Comparison of ENCODE assay signal across 2 cellular contexts in the genomic region with DNA sequence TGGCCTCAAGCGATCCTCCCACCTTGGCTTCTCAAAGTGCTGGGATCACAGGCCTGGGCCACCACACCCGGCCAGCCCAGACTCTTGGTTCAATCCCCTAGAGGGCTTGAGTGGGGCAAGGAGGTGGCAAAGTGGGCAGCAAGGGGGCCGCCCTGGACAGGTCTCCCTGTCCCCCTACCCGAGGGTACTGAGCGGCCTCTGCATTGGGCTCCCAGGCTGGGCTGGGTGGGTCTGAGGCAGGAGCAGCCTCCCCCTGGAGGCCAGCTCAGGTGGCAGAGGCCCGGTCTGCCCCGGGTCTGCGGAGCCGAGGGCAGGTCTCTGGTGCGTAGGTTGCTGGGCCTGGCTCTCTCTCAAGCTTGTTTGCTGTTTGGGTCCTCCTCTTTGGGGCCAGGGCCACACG.
TF ChIP-seq lines count a peak whose summit lies in the region.

No MANE protein-coding gene starts in this region.

TF ChIP-seq in K562, 482 proteins besides CTCF, POLR2A, EP300 and RAD21 (continues in another document):
- TF ChIP-seq, protein P1, sequence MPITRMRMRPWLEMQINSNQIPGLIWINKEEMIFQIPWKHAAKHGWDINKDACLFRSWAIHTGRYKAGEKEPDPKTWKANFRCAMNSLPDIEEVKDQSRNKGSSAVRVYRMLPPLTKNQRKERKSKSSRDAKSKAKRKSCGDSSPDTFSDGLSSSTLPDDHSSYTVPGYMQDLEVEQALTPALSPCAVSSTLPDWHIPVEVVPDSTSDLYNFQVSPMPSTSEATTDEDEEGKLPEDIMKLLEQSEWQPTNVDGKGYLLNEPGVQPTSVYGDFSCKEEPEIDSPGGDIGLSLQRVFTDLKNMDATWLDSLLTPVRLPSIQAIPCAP (CRISPR knock-in tag; IDR thresholded peaks at IDR 0.05; ENCODE audit: borderline replicate concordance): no peak
- TF ChIP-seq MCM2 (IDR thresholded peaks at IDR 0.05; ENCODE audit: low read depth) (no peak), BDP1 (IDR thresholded peaks at IDR 0.05; ENCODE audit: insufficient read depth, insufficient read length) (no peak), ZNF668 (CRISPR knock-in tag; IDR thresholded peaks at IDR 0.05) (no peak), NCOR1 (IDR thresholded peaks at IDR 0.05) (no peak), SMARCA5 (IDR thresholded peaks at IDR 0.05) (no peak), HEY1 (CRISPR knock-in tag; IDR thresholded peaks at IDR 0.05; ENCODE audit: borderline replicate concordance) (no peak), BHLHE40 (IDR thresholded peaks at IDR 0.05; ENCODE audit: low read length) (no peak), C11orf30 (IDR thresholded peaks at IDR 0.05; ENCODE audit: low read depth) (no peak), MEF2A (IDR thresholded peaks at IDR 0.05; ENCODE audit: control insufficient read depth, low read depth, low read length) (no peak), MTA1 (IDR thresholded peaks at IDR 0.05; ENCODE audit: borderline replicate concordance) (no peak), SP1 (CRISPR knock-in tag; IDR thresholded peaks at IDR 0.05) (no peak), L3MBTL2 (IDR thresholded peaks at IDR 0.05) (no peak), SIRT6 (IDR thresholded peaks at IDR 0.05; ENCODE audit: low read depth, low read length) (no peak), BRD4 (IDR thresholded peaks at IDR 0.05) (no peak), SRF (CRISPR knock-in tag; IDR thresholded peaks at IDR 0.05) (no peak), MYNN (IDR thresholded peaks at IDR 0.05) (no peak), MYNN (CRISPR knock-in tag; IDR thresholded peaks at IDR 0.05) (no peak), TEAD4 (IDR thresholded peaks at IDR 0.05; ENCODE audit: low read length) (no peak), TEAD4 (CRISPR knock-in tag; IDR thresholded peaks at IDR 0.05; ENCODE audit: borderline replicate concordance) (peak; percentile 73; the same call in 1 of the 2 replicates), HIVEP1 (CRISPR knock-in tag; IDR thresholded peaks at IDR 0.05) (no peak), MED1 (CRISPR knock-in tag; IDR thresholded peaks at IDR 0.05; ENCODE audit: borderline replicate concordance) (0 out of 2 replicates have a peak, but pooled peaks have one; percentile 42), HDGF (IDR thresholded peaks at IDR 0.05) (no peak), PRMT5 (CRISPR knock-in tag; IDR thresholded peaks at IDR 0.05) (0 out of 2 replicates have a peak, but pooled peaks have one; percentile 29)
- TF ChIP-seq, protein P2, sequence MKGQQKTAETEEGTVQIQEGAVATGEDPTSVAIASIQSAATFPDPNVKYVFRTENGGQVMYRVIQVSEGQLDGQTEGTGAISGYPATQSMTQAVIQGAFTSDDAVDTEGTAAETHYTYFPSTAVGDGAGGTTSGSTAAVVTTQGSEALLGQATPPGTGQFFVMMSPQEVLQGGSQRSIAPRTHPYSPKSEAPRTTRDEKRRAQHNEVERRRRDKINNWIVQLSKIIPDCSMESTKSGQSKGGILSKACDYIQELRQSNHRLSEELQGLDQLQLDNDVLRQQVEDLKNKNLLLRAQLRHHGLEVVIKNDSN (CRISPR knock-in tag; IDR thresholded peaks at IDR 0.05): peak; percentile 46
- TF ChIP-seq, protein P3, sequence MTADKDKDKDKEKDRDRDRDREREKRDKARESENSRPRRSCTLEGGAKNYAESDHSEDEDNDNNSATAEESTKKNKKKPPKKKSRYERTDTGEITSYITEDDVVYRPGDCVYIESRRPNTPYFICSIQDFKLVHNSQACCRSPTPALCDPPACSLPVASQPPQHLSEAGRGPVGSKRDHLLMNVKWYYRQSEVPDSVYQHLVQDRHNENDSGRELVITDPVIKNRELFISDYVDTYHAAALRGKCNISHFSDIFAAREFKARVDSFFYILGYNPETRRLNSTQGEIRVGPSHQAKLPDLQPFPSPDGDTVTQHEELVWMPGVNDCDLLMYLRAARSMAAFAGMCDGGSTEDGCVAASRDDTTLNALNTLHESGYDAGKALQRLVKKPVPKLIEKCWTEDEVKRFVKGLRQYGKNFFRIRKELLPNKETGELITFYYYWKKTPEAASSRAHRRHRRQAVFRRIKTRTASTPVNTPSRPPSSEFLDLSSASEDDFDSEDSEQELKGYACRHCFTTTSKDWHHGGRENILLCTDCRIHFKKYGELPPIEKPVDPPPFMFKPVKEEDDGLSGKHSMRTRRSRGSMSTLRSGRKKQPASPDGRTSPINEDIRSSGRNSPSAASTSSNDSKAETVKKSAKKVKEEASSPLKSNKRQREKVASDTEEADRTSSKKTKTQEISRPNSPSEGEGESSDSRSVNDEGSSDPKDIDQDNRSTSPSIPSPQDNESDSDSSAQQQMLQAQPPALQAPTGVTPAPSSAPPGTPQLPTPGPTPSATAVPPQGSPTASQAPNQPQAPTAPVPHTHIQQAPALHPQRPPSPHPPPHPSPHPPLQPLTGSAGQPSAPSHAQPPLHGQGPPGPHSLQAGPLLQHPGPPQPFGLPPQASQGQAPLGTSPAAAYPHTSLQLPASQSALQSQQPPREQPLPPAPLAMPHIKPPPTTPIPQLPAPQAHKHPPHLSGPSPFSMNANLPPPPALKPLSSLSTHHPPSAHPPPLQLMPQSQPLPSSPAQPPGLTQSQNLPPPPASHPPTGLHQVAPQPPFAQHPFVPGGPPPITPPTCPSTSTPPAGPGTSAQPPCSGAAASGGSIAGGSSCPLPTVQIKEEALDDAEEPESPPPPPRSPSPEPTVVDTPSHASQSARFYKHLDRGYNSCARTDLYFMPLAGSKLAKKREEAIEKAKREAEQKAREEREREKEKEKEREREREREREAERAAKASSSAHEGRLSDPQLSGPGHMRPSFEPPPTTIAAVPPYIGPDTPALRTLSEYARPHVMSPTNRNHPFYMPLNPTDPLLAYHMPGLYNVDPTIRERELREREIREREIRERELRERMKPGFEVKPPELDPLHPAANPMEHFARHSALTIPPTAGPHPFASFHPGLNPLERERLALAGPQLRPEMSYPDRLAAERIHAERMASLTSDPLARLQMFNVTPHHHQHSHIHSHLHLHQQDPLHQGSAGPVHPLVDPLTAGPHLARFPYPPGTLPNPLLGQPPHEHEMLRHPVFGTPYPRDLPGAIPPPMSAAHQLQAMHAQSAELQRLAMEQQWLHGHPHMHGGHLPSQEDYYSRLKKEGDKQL (CRISPR knock-in tag; IDR thresholded peaks at IDR 0.05; ENCODE audit: borderline replicate concordance): no peak
- TF ChIP-seq, protein P4, sequence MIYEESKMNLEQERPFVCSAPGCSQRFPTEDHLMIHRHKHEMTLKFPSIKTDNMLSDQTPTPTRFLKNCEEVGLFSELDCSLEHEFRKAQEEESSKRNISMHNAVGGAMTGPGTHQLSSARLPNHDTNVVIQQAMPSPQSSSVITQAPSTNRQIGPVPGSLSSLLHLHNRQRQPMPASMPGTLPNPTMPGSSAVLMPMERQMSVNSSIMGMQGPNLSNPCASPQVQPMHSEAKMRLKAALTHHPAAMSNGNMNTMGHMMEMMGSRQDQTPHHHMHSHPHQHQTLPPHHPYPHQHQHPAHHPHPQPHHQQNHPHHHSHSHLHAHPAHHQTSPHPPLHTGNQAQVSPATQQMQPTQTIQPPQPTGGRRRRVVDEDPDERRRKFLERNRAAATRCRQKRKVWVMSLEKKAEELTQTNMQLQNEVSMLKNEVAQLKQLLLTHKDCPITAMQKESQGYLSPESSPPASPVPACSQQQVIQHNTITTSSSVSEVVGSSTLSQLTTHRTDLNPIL (CRISPR knock-in tag; IDR thresholded peaks at IDR 0.05): no peak

TF ChIP-seq in HepG2, 621 proteins besides CTCF, POLR2A, EP300 and RAD21:
- TF ChIP-seq, protein P5, sequence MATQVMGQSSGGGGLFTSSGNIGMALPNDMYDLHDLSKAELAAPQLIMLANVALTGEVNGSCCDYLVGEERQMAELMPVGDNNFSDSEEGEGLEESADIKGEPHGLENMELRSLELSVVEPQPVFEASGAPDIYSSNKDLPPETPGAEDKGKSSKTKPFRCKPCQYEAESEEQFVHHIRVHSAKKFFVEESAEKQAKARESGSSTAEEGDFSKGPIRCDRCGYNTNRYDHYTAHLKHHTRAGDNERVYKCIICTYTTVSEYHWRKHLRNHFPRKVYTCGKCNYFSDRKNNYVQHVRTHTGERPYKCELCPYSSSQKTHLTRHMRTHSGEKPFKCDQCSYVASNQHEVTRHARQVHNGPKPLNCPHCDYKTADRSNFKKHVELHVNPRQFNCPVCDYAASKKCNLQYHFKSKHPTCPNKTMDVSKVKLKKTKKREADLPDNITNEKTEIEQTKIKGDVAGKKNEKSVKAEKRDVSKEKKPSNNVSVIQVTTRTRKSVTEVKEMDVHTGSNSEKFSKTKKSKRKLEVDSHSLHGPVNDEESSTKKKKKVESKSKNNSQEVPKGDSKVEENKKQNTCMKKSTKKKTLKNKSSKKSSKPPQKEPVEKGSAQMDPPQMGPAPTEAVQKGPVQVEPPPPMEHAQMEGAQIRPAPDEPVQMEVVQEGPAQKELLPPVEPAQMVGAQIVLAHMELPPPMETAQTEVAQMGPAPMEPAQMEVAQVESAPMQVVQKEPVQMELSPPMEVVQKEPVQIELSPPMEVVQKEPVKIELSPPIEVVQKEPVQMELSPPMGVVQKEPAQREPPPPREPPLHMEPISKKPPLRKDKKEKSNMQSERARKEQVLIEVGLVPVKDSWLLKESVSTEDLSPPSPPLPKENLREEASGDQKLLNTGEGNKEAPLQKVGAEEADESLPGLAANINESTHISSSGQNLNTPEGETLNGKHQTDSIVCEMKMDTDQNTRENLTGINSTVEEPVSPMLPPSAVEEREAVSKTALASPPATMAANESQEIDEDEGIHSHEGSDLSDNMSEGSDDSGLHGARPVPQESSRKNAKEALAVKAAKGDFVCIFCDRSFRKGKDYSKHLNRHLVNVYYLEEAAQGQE (IDR thresholded peaks at IDR 0.05; ENCODE audit: borderline replicate concordance in 1 of 2, low read depth in 1 of 2, low read length in 2 of 2): no peak
- TF ChIP-seq, protein P6, sequence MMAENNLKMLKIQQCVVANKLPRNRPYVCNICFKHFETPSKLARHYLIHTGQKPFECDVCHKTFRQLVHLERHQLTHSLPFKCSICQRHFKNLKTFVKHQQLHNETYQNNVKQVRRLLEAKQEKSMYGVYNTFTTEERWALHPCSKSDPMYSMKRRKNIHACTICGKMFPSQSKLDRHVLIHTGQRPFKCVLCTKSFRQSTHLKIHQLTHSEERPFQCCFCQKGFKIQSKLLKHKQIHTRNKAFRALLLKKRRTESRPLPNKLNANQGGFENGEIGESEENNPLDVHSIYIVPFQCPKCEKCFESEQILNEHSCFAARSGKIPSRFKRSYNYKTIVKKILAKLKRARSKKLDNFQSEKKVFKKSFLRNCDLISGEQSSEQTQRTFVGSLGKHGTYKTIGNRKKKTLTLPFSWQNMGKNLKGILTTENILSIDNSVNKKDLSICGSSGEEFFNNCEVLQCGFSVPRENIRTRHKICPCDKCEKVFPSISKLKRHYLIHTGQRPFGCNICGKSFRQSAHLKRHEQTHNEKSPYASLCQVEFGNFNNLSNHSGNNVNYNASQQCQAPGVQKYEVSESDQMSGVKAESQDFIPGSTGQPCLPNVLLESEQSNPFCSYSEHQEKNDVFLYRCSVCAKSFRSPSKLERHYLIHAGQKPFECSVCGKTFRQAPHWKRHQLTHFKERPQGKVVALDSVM (CRISPR knock-in tag; IDR thresholded peaks at IDR 0.05): peak; percentile 47; the same call in 1 of the 2 replicates
